ENCODE assay signal across 1 cellular context in genomic region chr9:78286946-78287388, GRCh38.
TF ChIP-seq lines count a peak whose summit lies in the region.

No MANE protein-coding gene starts in this region.

TF ChIP-seq in HepG2, 621 proteins besides CTCF, POLR2A, EP300 and RAD21 (continued from another document and continues in another):
- TF ChIP-seq BRF2 (CRISPR knock-in tag; IDR thresholded peaks at IDR 0.05) (no peak; the same call in 1 of the 2 replicates), ZNF629 (CRISPR knock-in tag; conservative IDR thresholded peaks at IDR 0.05) (0 out of 2 replicates have a peak, but pooled peaks have one; percentile 6), CBX1 (IDR thresholded peaks at IDR 0.05; ENCODE audit: low read depth) (no peak), ZBTB38 (CRISPR knock-in tag; IDR thresholded peaks at IDR 0.05) (peak; percentile 32; the same call in 1 of the 2 replicates), SKI (IDR thresholded peaks at IDR 0.05; ENCODE audit: partially characterized antibody) (no peak), ZNF646 (CRISPR knock-in tag; IDR thresholded peaks at IDR 0.05) (no peak), ZNF660 (CRISPR knock-in tag; IDR thresholded peaks at IDR 0.05; ENCODE audit: borderline replicate concordance, low read depth) (no peak), TBX2 (CRISPR knock-in tag; IDR thresholded peaks at IDR 0.05; ENCODE audit: borderline replicate concordance) (peak; percentile 56; the same call in 1 of the 2 replicates), NFIC (IDR thresholded peaks at IDR 0.05; ENCODE audit: low read length) (0 out of 2 replicates have a peak, but pooled peaks have one; percentile 47), MTA1 (CRISPR knock-in tag; IDR thresholded peaks at IDR 0.05; ENCODE audit: borderline replicate concordance) (0 out of 2 replicates have a peak, but pooled peaks have one; percentile 67), ZNF232 (CRISPR knock-in tag; IDR thresholded peaks at IDR 0.05; ENCODE audit: borderline replicate concordance) (no peak), KDM6A (CRISPR knock-in tag; IDR thresholded peaks at IDR 0.05; ENCODE audit: low read depth) (peak; percentile 85), SCMH1 (CRISPR knock-in tag; IDR thresholded peaks at IDR 0.05; ENCODE audit: borderline replicate concordance) (no peak), ZSCAN22 (CRISPR knock-in tag; IDR thresholded peaks at IDR 0.05) (no peak), CBX5 (CRISPR knock-in tag; IDR thresholded peaks at IDR 0.05; ENCODE audit: borderline replicate concordance) (no peak), HNRNPK (IDR thresholded peaks at IDR 0.05; ENCODE audit: low read depth, low read length, poor library complexity, severe bottlenecking) (no peak), HINFP (CRISPR knock-in tag; IDR thresholded peaks at IDR 0.05; ENCODE audit: low read depth) (no peak), HMGXB3 (CRISPR knock-in tag; IDR thresholded peaks at IDR 0.05; ENCODE audit: borderline replicate concordance) (no peak), FOXC1 (CRISPR knock-in tag; IDR thresholded peaks at IDR 0.05; ENCODE audit: borderline replicate concordance) (no peak), TBP (CRISPR knock-in tag; IDR thresholded peaks at IDR 0.05) (no peak), FOXK1 (CRISPR knock-in tag; IDR thresholded peaks at IDR 0.05; ENCODE audit: borderline replicate concordance, low read depth) (peak; percentile 89; the same call in 1 of the 2 replicates), CHCHD3 (CRISPR knock-in tag; IDR thresholded peaks at IDR 0.05) (no peak), PBX2 (CRISPR knock-in tag; IDR thresholded peaks at IDR 0.05) (no peak), ZNF503 (CRISPR knock-in tag; IDR thresholded peaks at IDR 0.05) (peak; percentile 64; the same call in 1 of the 2 replicates), MXD4 (CRISPR knock-in tag; IDR thresholded peaks at IDR 0.05) (no peak), ADNP (CRISPR knock-in tag; IDR thresholded peaks at IDR 0.05) (0 out of 2 replicates have a peak, but pooled peaks have one; percentile 11), AKNA (CRISPR knock-in tag; IDR thresholded peaks at IDR 0.05; ENCODE audit: borderline replicate concordance) (no peak), ZNF335 (CRISPR knock-in tag; IDR thresholded peaks at IDR 0.05) (no peak; the same call in 1 of the 2 replicates), E2F5 (CRISPR knock-in tag; conservative IDR thresholded peaks at IDR 0.05) (no peak)
